Comparison of ENCODE assay signal across 13 cellular contexts in the genomic region with DNA sequence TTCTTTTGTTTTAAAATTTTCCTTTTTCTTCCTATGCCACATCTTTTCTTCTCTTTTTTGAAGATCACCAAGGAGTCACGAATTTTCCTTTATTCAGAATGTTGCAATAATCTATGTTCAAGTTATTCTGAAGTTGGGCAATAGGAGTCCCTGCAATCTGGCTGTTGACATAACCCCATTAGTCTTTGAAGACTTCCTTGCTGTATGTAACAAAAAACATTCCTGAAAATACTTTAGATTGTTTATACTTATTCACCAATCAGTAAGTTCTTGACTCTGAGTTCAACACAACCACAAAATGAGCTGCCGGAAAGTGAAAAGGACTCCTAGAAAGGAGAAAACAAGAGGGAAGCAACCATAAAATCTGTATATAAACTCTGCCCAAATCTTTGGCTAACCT.
DNase-seq lines count a peak whose midpoint lies in the region; ATAC-seq and TF ChIP-seq lines count a peak whose summit lies in the region.
"Had no signal": no experiment of that assay in that cellular context is flagged by ENCODE, and none has a peak within 500 bp of the region (broad histone marks: within the 10 kb centered on the region; RNA-seq: fewer than 3 reads in every experiment).

No MANE protein-coding gene starts in this region.

- H3K27ac ChIP-seq in right lobe of liver = no peak overlapping the region
- no peak overlapping the region for H3K27ac ChIP-seq in ascending aorta

- peak in 3 of 4 donors; percentile 58 to 73 (median 59) for ATAC-seq in right lobe of liver
- no peak for ATAC-seq in HG03175 (IDR thresholded peaks at IDR 0.05; ENCODE audit: unreplicated experiment)
- no peak for ATAC-seq in left colon
- ATAC-seq: naive thymus-derived CD8-positive, alpha-beta T cell; Right ventricle myocardium inferior; WTC11 had no signal

- peak; percentile 61 for DNase-seq in AG09319 (ENCODE audit: extremely low read depth, low read depth)
- DNase-seq in HuH-7 (ENCODE audit: low spot score) = peak; percentile 23
- DNase-seq in astrocyte of the spinal cord (ENCODE audit: low read depth, low spot score) = peak; percentile 83
- DNase-seq in right lobe of liver = no peak
- no peak for DNase-seq in ascending aorta (ENCODE audit: low spot score in 2 of 2)
- DNase-seq in left colon = no peak
- DNase-seq in activated T-cell treated with anti-CD3 and anti-CD28 coated beads, Interleukin-2, amount 50 U/mL, for 1 hour = no peak
- DNase-seq: naive thymus-derived CD8-positive, alpha-beta T cell; NCI-H1105 treated with DMSO at 0.1 percent for 48 hours; NCI-H524 treated with DMSO at 0.1 percent for 48 hours had no signal

- TF ChIP-seq POLR2A in right lobe of liver (IDR thresholded peaks at IDR 0.05) = no peak

- H3K36me3 ChIP-seq in right lobe of liver (no peaks in the 10 kb centered on the region), ascending aorta (no peaks in the 10 kb centered on the region)

- no peak for TF ChIP-seq CTCF in AG09319 (IDR thresholded peaks at IDR 0.05; ENCODE audit: low read depth, low read length)
- TF ChIP-seq CTCF in astrocyte of the spinal cord (IDR thresholded peaks at IDR 0.05; ENCODE audit: low read depth, low read length) = no peak
- TF ChIP-seq CTCF in right lobe of liver (IDR thresholded peaks at IDR 0.05) = no peak
- no peak for TF ChIP-seq CTCF in ascending aorta (IDR thresholded peaks at IDR 0.05)

- WGBS in right lobe of liver (ENCODE audit: insufficient coverage, low coverage, low lambda C conversion rate, missing lambda C conversion rate) = 19% methylated on average over 2 of the region's 2 CpGs

- no peak overlapping the region for H3K4me3 ChIP-seq in astrocyte of the spinal cord (ENCODE audit: low read depth, low read length)
- no peak overlapping the region for H3K4me3 ChIP-seq in right lobe of liver
- H3K4me3 ChIP-seq in ascending aorta = no peak overlapping the region

- H3K27me3 ChIP-seq in right lobe of liver (no peaks in the 10 kb centered on the region), ascending aorta (no peaks in the 10 kb centered on the region)

- intact Hi-C loops in right lobe of liver (cut with DNase I) (no loop called here), ascending aorta (cut with DNase I) (no loop called here), left colon (cut with DNase I, micrococcal nuclease) (no loop called here)

- in situ Hi-C loops in astrocyte of the spinal cord (cut with HindIII; ENCODE audit: low sequenced_read_pairs) = no loop called here

- H3K9me3 ChIP-seq in right lobe of liver (no peaks in the 10 kb centered on the region), ascending aorta (no peaks in the 10 kb centered on the region)

- peaks cover 0 to 4% (median 0%) of the 10 kb centered on the region in 4 donors for H3K4me1 ChIP-seq in right lobe of liver
- no peaks in the 10 kb centered on the region for H3K4me1 ChIP-seq in ascending aorta

Comparison
In these comparisons a context has a peak if more than half of its experiments do, and no peak if none do; other contexts are left out.
1. DNase-seq: peak in AG09319 (single experiment), HuH-7 (single experiment) and astrocyte of the spinal cord (single experiment); none in right lobe of liver (0 of 3), ascending aorta (0 of 2), left colon (0 of 2) and activated T-cell treated with anti-CD3 and anti-CD28 coated beads, Interleukin-2, amount 50 U/mL, for 1 hour (single experiment).
2. ATAC-seq: peak in right lobe of liver (3 of 4); none in HG03175 (single experiment) and left colon (single experiment).